9 cellular contexts compared by ENCODE assay signal in the genomic region with DNA sequence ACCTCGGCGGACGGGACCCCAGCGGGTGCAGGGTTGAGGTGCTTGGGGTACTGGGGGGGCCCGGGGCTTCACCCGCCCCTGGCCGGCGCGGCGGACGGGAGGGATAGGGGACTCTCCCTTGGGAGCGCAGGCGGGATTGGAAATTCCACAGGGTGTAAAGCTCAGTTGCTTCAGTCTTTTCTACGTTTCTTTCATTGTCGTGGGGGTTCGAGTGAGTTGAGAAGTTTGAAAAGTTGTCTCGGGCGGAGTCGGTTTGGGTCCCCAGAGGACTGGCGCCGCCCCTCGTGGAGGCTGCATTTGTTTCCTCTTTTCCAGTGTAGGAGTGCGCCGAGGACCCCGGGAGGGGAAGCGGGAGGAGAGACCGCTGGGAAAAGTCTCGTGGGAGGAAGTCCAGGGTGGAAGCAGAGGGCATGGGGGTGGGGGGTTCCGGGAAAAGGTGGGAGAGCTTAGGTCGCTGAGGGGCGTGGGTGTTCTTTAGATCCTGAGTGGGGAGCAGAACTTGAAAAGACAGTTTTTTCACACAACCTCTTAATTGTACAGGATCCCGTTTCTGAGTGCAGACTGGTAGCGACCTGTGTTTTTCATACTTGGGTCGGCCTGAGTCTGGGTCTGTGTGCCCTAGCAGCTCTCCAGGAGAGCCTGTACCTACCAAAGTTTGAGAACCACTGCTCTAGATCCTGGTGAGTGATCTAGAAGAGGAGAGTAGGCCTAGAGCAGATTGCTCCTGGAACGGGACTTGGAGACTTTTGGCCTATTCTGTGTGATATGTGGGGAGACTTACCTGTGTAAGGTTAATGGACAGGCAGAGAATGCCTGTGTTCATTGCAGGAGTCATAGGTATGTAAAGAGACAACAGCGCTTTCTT. TPM values are rescaled to one million over a fixed set of nuclear protein-coding genes. Genes with fewer than 3 reads are reported as not detected.
A peak's percentile ranks its signal among the peaks of the same experiment; 100 is the strongest.
DNase-seq lines count a peak whose midpoint lies in the region; ATAC-seq and TF ChIP-seq lines count a peak whose summit lies in the region.
"Had no signal": no experiment of that assay in that cellular context is flagged by ENCODE, and none has a peak within 500 bp of the region (broad histone marks: within the 10 kb centered on the region; RNA-seq: fewer than 3 reads in every experiment).

No MANE protein-coding gene starts in this region.

- no peak for TF ChIP-seq CTCF in RWPE1 (conservative IDR thresholded peaks at IDR 0.05; ENCODE audit: low read depth)

- H3K27ac ChIP-seq in RWPE1, result peak overlapping the region; percentile 91
- no peak overlapping the region for H3K27ac ChIP-seq in effector memory CD4-positive, alpha-beta T cell (ENCODE audit: insufficient read depth, low read length, poor library complexity, severe bottlenecking)

- peak overlapping the region; percentile 30 for H3K4me3 ChIP-seq in neuron (ENCODE audit: low read length)
- no peak overlapping the region for H3K4me3 ChIP-seq in effector memory CD4-positive, alpha-beta T cell (ENCODE audit: insufficient read depth, low read depth, low read length, poor library complexity, severe bottlenecking)

- H3K4me1 Mint-ChIP-seq in activated T-cell treated with anti-CD3 and anti-CD28 coated beads, Interleukin-2, amount 50 U/mL, for 72 hours (ENCODE audit: low read depth), result no peaks in the 10 kb centered on the region

- H3K4me1 ChIP-seq in neuron (ENCODE audit: insufficient read depth, low read length), result peaks cover 8% of the 10 kb centered on the region
- no peaks in the 10 kb centered on the region for H3K4me1 ChIP-seq in effector memory CD4-positive, alpha-beta T cell (ENCODE audit: control insufficient read depth, insufficient read depth, low read length, poor library complexity, severe bottlenecking)

- POLR2A ChIA-PET in RWPE1 (lab: Yijun Ruan, JAX; ENCODE audit: low non-redundant PET), result no interaction called here

- CTCF ChIA-PET in RWPE1 (lab: Yijun Ruan, JAX), result interaction anchor here (0.6 kb wide), 1 partner anchor 47 kb away, joined by 3 read pairs; no protein-coding TSS in a partner anchor

- no peaks in the 10 kb centered on the region for H3K36me3 ChIP-seq in neuron (ENCODE audit: insufficient read depth, low read length)
- no peaks in the 10 kb centered on the region for H3K36me3 ChIP-seq in effector memory CD4-positive, alpha-beta T cell (ENCODE audit: control insufficient read depth, insufficient read depth, low read length)

- peaks cover 5% of the 10 kb centered on the region for H3K9me3 ChIP-seq in neuron (ENCODE audit: low read length)
- no peaks in the 10 kb centered on the region for H3K9me3 ChIP-seq in effector memory CD4-positive, alpha-beta T cell (ENCODE audit: control insufficient read depth, low read length)

- in situ Hi-C loops in G401 (cut with HindIII; ENCODE audit: low sequenced_read_pairs), result no loop called here

- no peak overlapping the region for H3K27ac Mint-ChIP-seq in activated T-cell treated with anti-CD3 and anti-CD28 coated beads, Interleukin-2, amount 50 U/mL, for 72 hours

- peaks cover 46% of the 10 kb centered on the region for H3K27me3 ChIP-seq in neuron (ENCODE audit: insufficient read depth, low read length)
- no peaks in the 10 kb centered on the region for H3K27me3 ChIP-seq in effector memory CD4-positive, alpha-beta T cell (replicated peaks; ENCODE audit: control insufficient read depth, insufficient read depth, low read length, poor library complexity, severe bottlenecking)

- ATAC-seq in GM19397 (IDR thresholded peaks at IDR 0.05; ENCODE audit: unreplicated experiment), result no peak
- no peak for ATAC-seq in activated T-cell treated with anti-CD3 and anti-CD28 coated beads, Interleukin-2, amount 50 U/mL, for 72 hours (replicated peaks in 1 of 2)

- DNase-seq in DMS79 treated with DMSO at 0.1 percent for 48 hours (lab: John Stamatoyannopoulos, UW), result peak; percentile 73
- DNase-seq in RWPE1 (ENCODE audit: low spot score), result peak; percentile 24
- DNase-seq in glomerular visceral epithelial cell (ENCODE audit: extremely low spot score), result peak; percentile 26
- no peak for DNase-seq in effector memory CD4-positive, alpha-beta T cell
- DNase-seq in activated T-cell treated with anti-CD3 and anti-CD28 coated beads, Interleukin-2, amount 50 U/mL, for 72 hours, result no peak
- no peak for DNase-seq in G401 (ENCODE audit: low spot score)
- DNase-seq: activated naive CD4-positive, alpha-beta T cell treated with Interleukin-2 at 50 U/mL for 16 hours had no signal

- peaks cover 19% of the 10 kb centered on the region for H3K27me3 Mint-ChIP-seq in activated T-cell treated with anti-CD3 and anti-CD28 coated beads, Interleukin-2, amount 50 U/mL, for 72 hours (ENCODE audit: low read depth)

- H2AFZ ChIP-seq in neuron (ENCODE audit: low read depth, low read length), result peak overlapping the region; percentile 73

- peaks cover 0 to 3% of the 10 kb centered on the region in 2 donors for H3K36me3 Mint-ChIP-seq in activated T-cell treated with anti-CD3 and anti-CD28 coated beads, Interleukin-2, amount 50 U/mL, for 72 hours (ENCODE audit: insufficient read depth in 2 of 2)

- peaks cover 1 to 13% of the 10 kb centered on the region in 2 donors for H3K9me3 Mint-ChIP-seq in activated T-cell treated with anti-CD3 and anti-CD28 coated beads, Interleukin-2, amount 50 U/mL, for 72 hours

- H3K4me3 Mint-ChIP-seq in activated T-cell treated with anti-CD3 and anti-CD28 coated beads, Interleukin-2, amount 50 U/mL, for 72 hours, result no peak overlapping the region

RNA-seq across cellular contexts. Expression of a gene that starts 0.5 kb away (rescaled TPM):
- not detected for total RNA-seq in activated T-cell treated with anti-CD3 and anti-CD28 coated beads, Interleukin-2, amount 50 U/mL, for 72 hours
- not detected in 2 replicates for total RNA-seq in G401 (2014; rRNA removed; shearing (Covaris generic))

Comparison
In these comparisons a context has a peak if more than half of its experiments do, and no peak if none do; other contexts are left out.
1. DNase-seq: peak in DMS79 treated with DMSO at 0.1 percent for 48 hours (single experiment), RWPE1 (single experiment) and glomerular visceral epithelial cell (single experiment); none in effector memory CD4-positive, alpha-beta T cell (0 of 3), activated T-cell treated with anti-CD3 and anti-CD28 coated beads, Interleukin-2, amount 50 U/mL, for 72 hours (0 of 2) and G401 (single experiment).